9 cellular contexts compared by ENCODE assay signal in genomic region chr20:50516180-50516934, GRCh38. TPM values are rescaled to one million over a fixed set of nuclear protein-coding genes. Genes with fewer than 3 reads are reported as not detected.
DNase-seq lines count a peak whose midpoint lies in the region; ATAC-seq and TF ChIP-seq lines count a peak whose summit lies in the region.
"Had no signal": no experiment of that assay in that cellular context is flagged by ENCODE, and none has a peak within 500 bp of the region (broad histone marks: within the 10 kb centered on the region; RNA-seq: fewer than 3 reads in every experiment).

No MANE protein-coding gene starts in this region.

- peak overlapping the region; percentile 76 for H3K4me3 Mint-ChIP-seq in activated CD8-positive, alpha-beta memory T cell treated with anti-CD3 and anti-CD28 coated beads, Interleukin-2, amount 10 ng/mL, durations not matched to agents 7 days and 5 days
- peak overlapping the region; percentile 65 for H3K4me3 Mint-ChIP-seq in activated CD4-positive, alpha-beta memory T cell treated with anti-CD3 and anti-CD28 coated beads, Interleukin-2, amount 10 ng/mL, durations not matched to agents 7 days and 5 days

- H3K9me3 Mint-ChIP-seq in activated CD8-positive, alpha-beta memory T cell treated with anti-CD3 and anti-CD28 coated beads, Interleukin-2, amount 10 ng/mL, durations not matched to agents 7 days and 5 days (ENCODE audit: low read depth): no peaks in the 10 kb centered on the region
- H3K9me3 Mint-ChIP-seq in activated CD4-positive, alpha-beta memory T cell treated with anti-CD3 and anti-CD28 coated beads, Interleukin-2, amount 10 ng/mL, durations not matched to agents 7 days and 5 days: no peaks in the 10 kb centered on the region

- in situ Hi-C loops in transverse colon (cut with MboI; ENCODE audit: low pct_ligation_motif_present in 1 of 4, low pct_unique_long_range_greater_than_20kb in 1 of 4, low sequenced_read_pairs in 3 of 4): no loop called here

- H3K36me3 Mint-ChIP-seq in activated CD8-positive, alpha-beta memory T cell treated with anti-CD3 and anti-CD28 coated beads, Interleukin-2, amount 10 ng/mL, durations not matched to agents 7 days and 5 days: peaks cover 49% of the 10 kb centered on the region
- peaks cover 56% of the 10 kb centered on the region for H3K36me3 Mint-ChIP-seq in activated CD4-positive, alpha-beta memory T cell treated with anti-CD3 and anti-CD28 coated beads, Interleukin-2, amount 10 ng/mL, durations not matched to agents 7 days and 5 days (ENCODE audit: low read depth)

- ATAC-seq in activated CD8-positive, alpha-beta memory T cell treated with anti-CD3 and anti-CD28 coated beads, Interleukin-2, amount 10 ng/mL, durations not matched to agents 7 days and 5 days: no peak
- ATAC-seq in HG03280 (IDR thresholded peaks at IDR 0.05; ENCODE audit: unreplicated experiment): peak; percentile 45
- ATAC-seq in esophagus mucosa: no peak
- no peak for ATAC-seq in GM19455 (IDR thresholded peaks at IDR 0.05; ENCODE audit: unreplicated experiment)
- ATAC-seq in left ventricle myocardium superior: no peak

- no peaks in the 10 kb centered on the region for H3K9me3 ChIP-seq in transverse colon

- H3K36me3 ChIP-seq in transverse colon: no peaks in the 10 kb centered on the region

- POLR2A ChIA-PET in activated CD4-positive, alpha-beta memory T cell treated with anti-CD3 and anti-CD28 coated beads, Interleukin-2, amount 10 ng/mL, durations not matched to agents 7 days and 5 days (lab: Charles Lee): interaction anchor here (1.0 to 13.9 kb wide), 15 partner anchors 11 to 364 kb away, joined by 3 to 209 read pairs (median 6); no protein-coding TSS in a partner anchor

- H3K27ac Mint-ChIP-seq in activated CD8-positive, alpha-beta memory T cell treated with anti-CD3 and anti-CD28 coated beads, Interleukin-2, amount 10 ng/mL, durations not matched to agents 7 days and 5 days: peak overlapping the region; percentile 95
- H3K27ac Mint-ChIP-seq in activated CD4-positive, alpha-beta memory T cell treated with anti-CD3 and anti-CD28 coated beads, Interleukin-2, amount 10 ng/mL, durations not matched to agents 7 days and 5 days: peak overlapping the region; percentile 93

- no peak for DNase-seq in activated CD8-positive, alpha-beta memory T cell treated with anti-CD3 and anti-CD28 coated beads, Interleukin-2, amount 10 ng/mL, durations not matched to agents 7 days and 5 days
- DNase-seq in activated CD8-positive, alpha-beta memory T cell treated with anti-CD3 and anti-CD28 coated beads, Interleukin-2, amount 50 U/mL, for 48 hours: no peak
- DNase-seq in activated CD4-positive, alpha-beta memory T cell treated with anti-CD3 and anti-CD28 coated beads, Interleukin-2, amount 10 ng/mL, durations not matched to agents 7 days and 5 days: no peak
- no peak for DNase-seq in transverse colon
- no peak for DNase-seq in left ventricle myocardium superior
- DNase-seq: NCI-H1092 had no signal

- TF ChIP-seq CTCF in transverse colon (IDR thresholded peaks at IDR 0.05): no peak

- no peaks in the 10 kb centered on the region for H3K27me3 Mint-ChIP-seq in activated CD8-positive, alpha-beta memory T cell treated with anti-CD3 and anti-CD28 coated beads, Interleukin-2, amount 10 ng/mL, durations not matched to agents 7 days and 5 days
- H3K27me3 Mint-ChIP-seq in activated CD4-positive, alpha-beta memory T cell treated with anti-CD3 and anti-CD28 coated beads, Interleukin-2, amount 10 ng/mL, durations not matched to agents 7 days and 5 days: no peaks in the 10 kb centered on the region

- H3K4me1 ChIP-seq in transverse colon: peaks cover 51 to 100% (median 93%) of the 10 kb centered on the region in 4 donors

- H3K27me3 ChIP-seq in transverse colon: no peaks in the 10 kb centered on the region

- H3K4me1 Mint-ChIP-seq in activated CD8-positive, alpha-beta memory T cell treated with anti-CD3 and anti-CD28 coated beads, Interleukin-2, amount 10 ng/mL, durations not matched to agents 7 days and 5 days: peaks cover 88% of the 10 kb centered on the region
- H3K4me1 Mint-ChIP-seq in activated CD4-positive, alpha-beta memory T cell treated with anti-CD3 and anti-CD28 coated beads, Interleukin-2, amount 10 ng/mL, durations not matched to agents 7 days and 5 days: peaks cover 88% of the 10 kb centered on the region

- WGBS in transverse colon (ENCODE audit: low coverage in 1 of 2), 2 donors: 42 to 44% methylated on average over 5 of the region's 5 CpGs

- no peak overlapping the region for H3K4me3 ChIP-seq in transverse colon

- CTCF ChIA-PET in activated CD8-positive, alpha-beta memory T cell treated with anti-CD3 and anti-CD28 coated beads, Interleukin-2, amount 10 ng/mL, durations not matched to agents 7 days and 5 days (lab: Charles Lee): interaction anchor here (0.7 to 4.8 kb wide), 12 partner anchors 10 to 72 kb away, joined by 3 to 17 read pairs (median 4); no protein-coding TSS in a partner anchor
- CTCF ChIA-PET in activated CD4-positive, alpha-beta memory T cell treated with anti-CD3 and anti-CD28 coated beads, Interleukin-2, amount 10 ng/mL, durations not matched to agents 7 days and 5 days (lab: Charles Lee): interaction anchor here (0.6 to 2.9 kb wide), 11 partner anchors 29 to 329 kb away, joined by 3 to 15 read pairs (median 3); no protein-coding TSS in a partner anchor

- H3K27ac ChIP-seq in transverse colon: peak overlapping the region; percentile 74 to 93 (median 76)

- TF ChIP-seq POLR2A in transverse colon (IDR thresholded peaks at IDR 0.05): no peak

- TF ChIP-seq EP300 in transverse colon (IDR thresholded peaks at IDR 0.05; ENCODE audit: low read depth): no peak

- intact Hi-C loops in transverse colon (cut with DNase I; ENCODE audit: low total_unique reads): no loop called here
- intact Hi-C loops in left ventricle myocardium superior (cut with micrococcal nuclease): loop anchor here (10.0 kb wide), 1 partner anchor 58 kb away; no protein-coding TSS in a partner anchor

RNA-seq across cellular contexts. Expression of gene PTPN1, which starts 6.2 kb away (rescaled TPM):
- 10 to 100 TPM; 62.5 to 74.7 TPM for total RNA-seq in activated CD8-positive, alpha-beta memory T cell treated with anti-CD3 and anti-CD28 coated beads, Interleukin-2, amount 10 ng/mL, durations not matched to agents 7 days and 5 days
- 10 to 100 TPM; 79.6 to 80.5 TPM for total RNA-seq in activated CD4-positive, alpha-beta memory T cell treated with anti-CD3 and anti-CD28 coated beads, Interleukin-2, amount 10 ng/mL, durations not matched to agents 7 days and 5 days
- total RNA-seq in transverse colon: 10 to 100 TPM; 19.3 to 34.8 (median 28.8) TPM
- total RNA-seq in esophagus mucosa: 23.3 TPM
- 24.1 TPM for total RNA-seq in left ventricle myocardium superior
